1 cellular context compared by ENCODE assay signal in genomic region chr6:142842423-142843261, GRCh38.
TF ChIP-seq lines count a peak whose summit lies in the region.

No MANE protein-coding gene starts in this region.

TF ChIP-seq in SK-N-SH, 30 proteins besides CTCF, POLR2A, EP300 and RAD21 (continued from another document):
- TF ChIP-seq RXRA (IDR thresholded peaks at IDR 0.05; ENCODE audit: borderline replicate concordance, low read depth), result no peak
- TF ChIP-seq, protein P1, sequence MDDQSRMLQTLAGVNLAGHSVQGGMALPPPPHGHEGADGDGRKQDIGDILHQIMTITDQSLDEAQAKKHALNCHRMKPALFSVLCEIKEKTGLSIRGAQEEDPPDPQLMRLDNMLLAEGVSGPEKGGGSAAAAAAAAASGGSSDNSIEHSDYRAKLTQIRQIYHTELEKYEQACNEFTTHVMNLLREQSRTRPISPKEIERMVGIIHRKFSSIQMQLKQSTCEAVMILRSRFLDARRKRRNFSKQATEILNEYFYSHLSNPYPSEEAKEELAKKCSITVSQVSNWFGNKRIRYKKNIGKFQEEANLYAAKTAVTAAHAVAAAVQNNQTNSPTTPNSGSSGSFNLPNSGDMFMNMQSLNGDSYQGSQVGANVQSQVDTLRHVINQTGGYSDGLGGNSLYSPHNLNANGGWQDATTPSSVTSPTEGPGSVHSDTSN (IDR thresholded peaks at IDR 0.05), result peak; percentile 74
- no peak for TF ChIP-seq CHD2 (IDR thresholded peaks at IDR 0.05; ENCODE audit: low read length, partially characterized antibody)
- no peak for TF ChIP-seq IRF3 (IDR thresholded peaks at IDR 0.05; ENCODE audit: low read depth, low read length)
- TF ChIP-seq RCOR1 (IDR thresholded peaks at IDR 0.05; ENCODE audit: low read length), result peak; percentile 52; the same call in 1 of the 2 replicates
- TF ChIP-seq USF1 (IDR thresholded peaks at IDR 0.05; ENCODE audit: borderline replicate concordance, low read depth), result no peak
- TF ChIP-seq, protein P2, sequence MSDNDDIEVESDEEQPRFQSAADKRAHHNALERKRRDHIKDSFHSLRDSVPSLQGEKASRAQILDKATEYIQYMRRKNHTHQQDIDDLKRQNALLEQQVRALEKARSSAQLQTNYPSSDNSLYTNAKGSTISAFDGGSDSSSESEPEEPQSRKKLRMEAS (IDR thresholded peaks at IDR 0.05; ENCODE audit: low read depth), result 0 out of 2 replicates have a peak, but pooled peaks have one; percentile 17
- TF ChIP-seq POLR2AphosphoS5 (IDR thresholded peaks at IDR 0.05; ENCODE audit: low read depth, low read length), result peak; percentile 40; the same call in 1 of the 2 replicates
- TF ChIP-seq RFX5 (IDR thresholded peaks at IDR 0.05; ENCODE audit: low read length), result no peak
- no peak for TF ChIP-seq TAF1 (IDR thresholded peaks at IDR 0.05; ENCODE audit: borderline replicate concordance, low read depth, low read length)
- no peak for TF ChIP-seq MXI1 (IDR thresholded peaks at IDR 0.05; ENCODE audit: low read depth, low read length)
- TF ChIP-seq NFIC (IDR thresholded peaks at IDR 0.05; ENCODE audit: borderline replicate concordance), result peak; percentile 42
